33 cellular contexts compared by ENCODE assay signal in genomic region chr1:23421343-23421742, GRCh38. TPM values are rescaled to one million over a fixed set of nuclear protein-coding genes. Genes with fewer than 3 reads are reported as not detected.
A peak's percentile ranks its signal among the peaks of the same experiment; 100 is the strongest.
DNase-seq lines count a peak whose midpoint lies in the region; ATAC-seq and TF ChIP-seq lines count a peak whose summit lies in the region.
"Had no signal": no experiment of that assay in that cellular context is flagged by ENCODE, and none has a peak within 500 bp of the region (broad histone marks: within the 10 kb centered on the region; RNA-seq: fewer than 3 reads in every experiment).

No MANE protein-coding gene starts in this region.

- H3K4ac ChIP-seq in mesenchymal stem cell (ENCODE audit: low read depth in 1 of 2, low read length in 2 of 2), result no peak overlapping the region

- H3K4me1 ChIP-seq in mesenchymal stem cell (ENCODE audit: control insufficient read depth, insufficient read depth, low read depth, low read length) (peaks cover 32% of the 10 kb centered on the region), stomach smooth muscle (ENCODE audit: control insufficient read depth, insufficient read depth, low read length) (peaks cover 44% of the 10 kb centered on the region)

- H3K23ac ChIP-seq in mesenchymal stem cell (ENCODE audit: low read length in 2 of 2), result no peak overlapping the region

- H3K14ac ChIP-seq in mesenchymal stem cell (ENCODE audit: low read length in 2 of 2), result no peak overlapping the region

- H2BK5ac ChIP-seq in mesenchymal stem cell (ENCODE audit: low read depth, low read length, poor library complexity, severe bottlenecking), result no peak overlapping the region

- H3K18ac ChIP-seq in mesenchymal stem cell (ENCODE audit: low read depth in 1 of 2, low read length in 2 of 2), result no peak overlapping the region

- H2BK120ac ChIP-seq in mesenchymal stem cell (ENCODE audit: low read depth, low read length), result no peak overlapping the region

- no peak overlapping the region for H2BK15ac ChIP-seq in mesenchymal stem cell (ENCODE audit: low read depth, poor library complexity, severe bottlenecking)

- no peak for TF ChIP-seq CTCF in dorsolateral prefrontal cortex (IDR thresholded peaks at IDR 0.05 in 54 of 56, conservative IDR thresholded peaks at IDR 0.05 in 2 of 56; ENCODE audit: low read depth in 1 of 56, partially characterized antibody in 56 of 56)

- peak overlapping the region in 31 of 59 donors; percentile 0 to 82 (median 48) for H3K27ac ChIP-seq in dorsolateral prefrontal cortex
- H3K27ac ChIP-seq in mesenchymal stem cell (ENCODE audit: low read length, poor library complexity, severe bottlenecking), result no peak overlapping the region
- peak overlapping the region; percentile 76 for H3K27ac ChIP-seq in stomach smooth muscle (ENCODE audit: low read length)
- H3K27ac ChIP-seq: C4-2B, HL-60, testis had no signal

- no peak overlapping the region for H2AK5ac ChIP-seq in mesenchymal stem cell (ENCODE audit: low read length, severe bottlenecking)

- no peak overlapping the region for H3K4me2 ChIP-seq in mesenchymal stem cell (ENCODE audit: low read length, poor library complexity, severe bottlenecking)

- H3K36me3 ChIP-seq in mesenchymal stem cell (ENCODE audit: control insufficient read depth in 1 of 2, insufficient read depth in 2 of 2, low read depth in 1 of 2, low read length in 2 of 2) (peaks cover 2 to 20% of the 10 kb centered on the region in 2 experiments), stomach smooth muscle (ENCODE audit: control insufficient read depth in 2 of 2, insufficient read depth in 2 of 2, low read length in 2 of 2) (peaks cover 0 to 15% of the 10 kb centered on the region in 2 donors)
- H3K36me3 ChIP-seq: SJSA1 had no signal

- H3K9me3 ChIP-seq in mesenchymal stem cell (ENCODE audit: control insufficient read depth, low read length), result no peaks in the 10 kb centered on the region
- H3K9me3 ChIP-seq in stomach smooth muscle (ENCODE audit: control insufficient read depth in 2 of 2, low read length in 2 of 2), result no peaks in the 10 kb centered on the region
- H3K9me3 ChIP-seq: heart right ventricle, mucosa of descending colon, SJSA1, testis had no signal

- DNase-seq in NCI-H2029 (lab: John Stamatoyannopoulos, UW) (peak; percentile 15), NCI-H2029 treated with DMSO at 0.1 percent for 48 hours (lab: John Stamatoyannopoulos, UW) (no peak), dorsolateral prefrontal cortex (no peak), mesenchymal stem cell (peak; percentile 6), C1 segment of cervical spinal cord (lab: John Stamatoyannopoulos, UW) (no peak)
- DNase-seq: 8988T; activated CD4-positive, alpha-beta T cell treated with anti-CD3 and anti-CD28 coated beads for 48 hours; activated gamma-delta T cell; activated naive CD8-positive, alpha-beta T cell treated with anti-CD3 and anti-CD28 coated beads, Interleukin-2, amount 10 ng/mL, durations not matched to agents 7 days and 5 days; activated T-cell treated with anti-CD3 and anti-CD28 coated beads, Interleukin-2, amount 50 U/mL, for 24 hours; cortex of kidney; DMS79 treated with DMSO at 0.1 percent for 48 hours; effector memory CD8-positive, alpha-beta T cell; GF-D8; GOT3; heart right ventricle; Karpas-422; kidney; NCI-H1417 treated with DMSO at 0.1 percent for 48 hours; NCI-H2081 treated with DMSO at 0.1 percent for 48 hours; NCI-H345; stimulated activated naive CD4-positive, alpha-beta T cell; T-helper 9 cell; testis had no signal

- H3K27me3 ChIP-seq in dorsolateral prefrontal cortex (peaks cover 0 to 7% (median 0%) of the 10 kb centered on the region in 45 donors), mesenchymal stem cell (ENCODE audit: control insufficient read depth in 1 of 2, insufficient read depth in 1 of 2, low read length in 2 of 2) (no peaks in the 10 kb centered on the region), stomach smooth muscle (ENCODE audit: control insufficient read depth in 1 of 2, insufficient read depth in 2 of 2, low read length in 2 of 2) (no peaks in the 10 kb centered on the region)
- H3K27me3 ChIP-seq: SJSA1, testis had no signal

- intact Hi-C loops in dorsolateral prefrontal cortex (cut with DNase I), result no loop called here

- WGBS in mesenchymal stem cell, result 100% methylated on average over 1 of the region's 3 CpGs

- H3K79me1 ChIP-seq in mesenchymal stem cell (replicated peaks; ENCODE audit: low read length, poor library complexity, severe bottlenecking), result peaks cover 2% of the 10 kb centered on the region

- ATAC-seq in GM21360 (IDR thresholded peaks at IDR 0.05; ENCODE audit: unreplicated experiment), result no peak
- ATAC-seq in HG02970 (IDR thresholded peaks at IDR 0.05; ENCODE audit: low FRiP score, unreplicated experiment), result no peak
- ATAC-seq: effector memory CD8-positive, alpha-beta T cell had no signal

- no peak overlapping the region for H4K8ac ChIP-seq in mesenchymal stem cell (ENCODE audit: low read length)

- H3K4me3 ChIP-seq in dorsolateral prefrontal cortex (no peak overlapping the region), mesenchymal stem cell (ENCODE audit: insufficient read depth in 1 of 2, low read depth in 1 of 2, low read length in 2 of 2) (no peak overlapping the region), stomach smooth muscle (ENCODE audit: low read length in 2 of 2) (no peak overlapping the region)
- H3K4me3 ChIP-seq: mucosa of descending colon, SJSA1, skin epidermis, testis had no signal

- H3K9ac ChIP-seq in mesenchymal stem cell (ENCODE audit: low read length) (peak overlapping the region; percentile 52), stomach smooth muscle (ENCODE audit: low read length in 2 of 2) (no peak overlapping the region)

- H2BK12ac ChIP-seq in mesenchymal stem cell (ENCODE audit: low read length in 2 of 2), result peak overlapping the region in 1 of 2 experiments; percentile 38

- no peak overlapping the region for H2AFZ ChIP-seq in mesenchymal stem cell (ENCODE audit: low read depth, low read length)

- no peak overlapping the region for H4K91ac ChIP-seq in mesenchymal stem cell (ENCODE audit: low read length)

RNA-seq across cellular contexts. Expression of gene TCEA3, which starts 3.2 kb away (rescaled TPM):
- total RNA-seq in dorsolateral prefrontal cortex, result 10 to 100 TPM in 83 of 120 experiments, 1 to 10 TPM in 37; 4.4 to 24.9 (median 11.7) TPM
- 27.4 TPM for polyA plus RNA-seq in mesenchymal stem cell (2013, experiment 1 of 2)
- polyA plus RNA-seq in mesenchymal stem cell (2013, experiment 2 of 2), result 25.9 TPM
- polyA plus RNA-seq: neural cell had no signal

RNA-seq across cellular contexts. Expression of gene ZNF436, which starts 51.7 kb away (rescaled TPM):
- total RNA-seq in dorsolateral prefrontal cortex, result 10 to 100 TPM; 15.3 to 34.8 (median 19.1) TPM
- polyA plus RNA-seq in mesenchymal stem cell (2013, experiment 1 of 2), result 10.9 TPM
- 10.8 TPM for polyA plus RNA-seq in mesenchymal stem cell (2013, experiment 2 of 2)

Comparison
In these comparisons a context has a peak if more than half of its experiments do, and no peak if none do; other contexts are left out.
1. DNase-seq: peak in NCI-H2029 (single experiment) and mesenchymal stem cell (single experiment); none in NCI-H2029 treated with DMSO at 0.1 percent for 48 hours (single experiment), dorsolateral prefrontal cortex (0 of 10) and C1 segment of cervical spinal cord (0 of 14).